22 cellular contexts compared by ENCODE assay signal in genomic region chr3:27718459-27718858, GRCh38.
"Had no signal": no experiment of that assay in that cellular context is flagged by ENCODE, and none has a peak within 500 bp of the region (broad histone marks: within the 10 kb centered on the region; RNA-seq: fewer than 3 reads in every experiment).

No MANE protein-coding gene starts in this region.

- ATAC-seq: foreskin keratinocyte; right cardiac atrium; SK-N-SH treated with all-trans-retinoic acid at 6 μM for 48 hours; stimulated activated naive CD8-positive, alpha-beta T cell treated with anti-CD3 and anti-CD28 coated beads, Interleukin-15, Interleukin-2, amounts not matched to agents 100 U/mL and 50 U/mL, for 24 hours; upper lobe of right lung had no signal

- H3K27ac Mint-ChIP-seq: activated naive CD8-positive, alpha-beta T cell treated with anti-CD3 and anti-CD28 coated beads, Interleukin-2, amount 10 ng/mL, durations not matched to agents 7 days and 5 days; nephron progenitor cell; progenitor cell of endocrine pancreas had no signal

- H3K4me3 ChIP-seq: skin epidermis, thoracic aorta, upper lobe of right lung had no signal

- H3K36me3 Mint-ChIP-seq: activated naive CD8-positive, alpha-beta T cell treated with anti-CD3 and anti-CD28 coated beads, Interleukin-2, amount 10 ng/mL, durations not matched to agents 7 days and 5 days had no signal

- H3K27ac ChIP-seq: brain microvascular endothelial cell, foreskin keratinocyte, thoracic aorta, upper lobe of right lung, VCaP had no signal

- DNase-seq: activated CD4-positive, alpha-beta T cell treated with anti-CD3 and anti-CD28 coated beads for 1 hour; activated CD4-positive, alpha-beta T cell treated with anti-CD3 and anti-CD28 coated beads, Interleukin-2, amount 50 U/mL, for 48 hours; activated effector memory CD4-positive, alpha-beta T cell treated with anti-CD3 and anti-CD28 coated beads, Interleukin-2, amount 50 U/mL, for 16 hours; activated naive CD8-positive, alpha-beta T cell treated with anti-CD3 and anti-CD28 coated beads, Interleukin-2, amount 10 ng/mL, durations not matched to agents 7 days and 5 days; anterior cingulate cortex; brain microvascular endothelial cell; cortex of kidney; effector CD4-positive, alpha-beta T cell; foreskin keratinocyte; glutamatergic neuron; hypothalamus; nephron progenitor cell; occipital lobe; right cardiac atrium; stimulated activated CD4-positive, alpha-beta T cell treated with anti-CD3 and anti-CD28 coated beads, Interleukin-4, amount 100 ng/mL, for 24 hours; stimulated activated naive CD8-positive, alpha-beta T cell treated with anti-CD3 and anti-CD28 coated beads, Interleukin-15, Interleukin-2, amounts not matched to agents 100 U/mL and 50 U/mL, for 24 hours; upper lobe of right lung had no signal

- H3K4me3 Mint-ChIP-seq: activated naive CD8-positive, alpha-beta T cell treated with anti-CD3 and anti-CD28 coated beads, Interleukin-2, amount 10 ng/mL, durations not matched to agents 7 days and 5 days; nephron progenitor cell had no signal

- H3K36me3 ChIP-seq: brain microvascular endothelial cell, thoracic aorta, upper lobe of right lung had no signal

- H3K9me3 Mint-ChIP-seq: activated naive CD8-positive, alpha-beta T cell treated with anti-CD3 and anti-CD28 coated beads, Interleukin-2, amount 10 ng/mL, durations not matched to agents 7 days and 5 days had no signal
